ENCODE assay signal across 14 cellular contexts in the genomic region with DNA sequence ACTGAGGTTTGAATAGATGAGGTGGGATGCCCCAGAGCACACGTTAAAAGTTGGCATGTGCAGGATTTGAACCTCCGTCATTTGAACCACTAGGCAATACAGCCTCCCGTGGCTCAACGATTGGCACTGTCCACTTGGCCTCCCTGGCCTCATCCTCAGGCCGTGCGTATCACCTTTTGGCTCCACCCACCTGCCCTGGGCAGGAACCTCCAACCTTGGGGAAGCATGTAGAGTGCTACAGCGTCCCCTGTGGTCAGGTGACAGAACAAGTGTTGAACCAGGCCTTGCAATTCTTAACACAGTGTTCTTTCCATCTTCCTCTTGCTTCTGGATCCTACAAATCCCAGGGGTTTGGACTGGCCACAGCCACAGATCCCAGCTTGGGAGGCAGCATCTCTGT.
DNase-seq lines count a peak whose midpoint lies in the region; ATAC-seq, FAIRE-seq and TF ChIP-seq lines count a peak whose summit lies in the region.
"Had no signal": no experiment of that assay in that cellular context is flagged by ENCODE, and none has a peak within 500 bp of the region (broad histone marks: within the 10 kb centered on the region; RNA-seq: fewer than 3 reads in every experiment).

No MANE protein-coding gene starts in this region.

- 0% methylated on average over 7 of the region's 7 CpGs for WGBS in K562 (ENCODE audit: insufficient coverage, low coverage, missing lambda C conversion rate)
- no CpG with 5 or more reads among the region's 7 CpGs for WGBS in mesendoderm (ENCODE audit: extremely low coverage, insufficient coverage, low lambda C conversion rate)

- H2BK120ac ChIP-seq in mesendoderm (ENCODE audit: low read depth, low read length) = no peak overlapping the region

- TF ChIP-seq POLR2A in K562 (conservative IDR thresholded peaks at IDR 0.05) (no peak), uterus (IDR thresholded peaks at IDR 0.05) (no peak)

- H2BK15ac ChIP-seq in mesendoderm (replicated peaks; ENCODE audit: low read depth) = no peak overlapping the region

- TF ChIP-seq RAD21 in K562 (CRISPR knock-in tag; conservative IDR thresholded peaks at IDR 0.05 in 1 of 2, IDR thresholded peaks at IDR 0.05 in 1 of 2) = 0 out of 4 replicates have a peak, but pooled peaks of 1 of the 2 experiments have one; percentile 12

- no peak overlapping the region for H3K18ac ChIP-seq in mesendoderm (ENCODE audit: low read length)

- H4K8ac ChIP-seq in mesendoderm (ENCODE audit: low read depth, low read length) = no peak overlapping the region

- no peaks in the 10 kb centered on the region for H3K9me1 ChIP-seq in K562 (ENCODE audit: control insufficient read depth, insufficient read depth, low read length)

- FAIRE-seq in K562 (lab: Jason Lieb, UNC) = no peak

- no peaks in the 10 kb centered on the region for H3K79me1 ChIP-seq in mesendoderm (ENCODE audit: low read length)

- POLR2A ChIA-PET in K562 (lab: Yijun Ruan, JAX) = interaction anchor here (0.7 kb wide), 1 partner anchor 23 kb away, joined by 5 read pairs; no protein-coding TSS in a partner anchor

- no peak overlapping the region for H2AFZ ChIP-seq in K562 (ENCODE audit: low read depth, low read length)
- H2AFZ ChIP-seq: GM23248 had no signal

- H2AK5ac ChIP-seq in mesendoderm (ENCODE audit: low read length) = no peak overlapping the region

- no peak overlapping the region for H3K56ac ChIP-seq in mesendoderm (ENCODE audit: low read length)

- H3K27ac ChIP-seq in K562 (ENCODE audit: extremely low read depth, low read depth, low read length) (no peak overlapping the region), mesendoderm (ENCODE audit: low read depth, low read length) (no peak overlapping the region), uterus (no peak overlapping the region)
- H3K27ac ChIP-seq: GM23248 had no signal

- peak; percentile 75 for ATAC-seq in K562

- no peak overlapping the region for H3K23ac ChIP-seq in mesendoderm (ENCODE audit: low read length)

- peaks cover 12% of the 10 kb centered on the region; the same call in 1 of the 2 replicates for H4K20me1 ChIP-seq in K562 (replicated peaks; ENCODE audit: control insufficient read depth, insufficient read depth, low read length)

- intact Hi-C loops in K562 (cut with micrococcal nuclease) = no loop called here
- intact Hi-C loops in uterus (cut with DNase I; ENCODE audit: low total_unique reads) = no loop called here

- H3K79me2 ChIP-seq in K562 (ENCODE audit: control insufficient read depth, insufficient read depth, low read length) = no peaks in the 10 kb centered on the region
- no peaks in the 10 kb centered on the region for H3K79me2 ChIP-seq in mesendoderm (ENCODE audit: control insufficient read depth, insufficient read depth, low read length)

- H3K9me3 ChIP-seq in K562 (replicated peaks; ENCODE audit: control insufficient read depth, insufficient read depth, low read depth, low read length) (no peaks in the 10 kb centered on the region), uterus (no peaks in the 10 kb centered on the region), BE2C (no peaks in the 10 kb centered on the region)

- TF ChIP-seq CTCF in GM06990 (IDR thresholded peaks at IDR 0.05; ENCODE audit: insufficient read depth, low read length, poor library complexity, severe bottlenecking) (peak; percentile 4), K562 (IDR thresholded peaks at IDR 0.05 in 2 of 3, conservative IDR thresholded peaks at IDR 0.05 in 1 of 3; ENCODE audit: insufficient read depth in 2 of 3, low read depth in 1 of 3, low read length in 3 of 3) (peak; percentile 19 to 41 (median 40); a peak in 2 of 6 replicates), uterus (IDR thresholded peaks at IDR 0.05) (no peak), BE2C (IDR thresholded peaks at IDR 0.05; ENCODE audit: low read depth, low read length) (no peak)

- H4K5ac ChIP-seq in mesendoderm (ENCODE audit: low read length) = no peak overlapping the region

- in situ Hi-C loops in K562 (cut with MboI) = no loop called here

- no TSS peak for BruUV-seq in K562 (replicated peaks; lab: Mats Ljungman, UMichigan)

- H3K4me1 ChIP-seq in K562 (replicated peaks in 1 of 2; ENCODE audit: control insufficient read depth in 2 of 2, insufficient read depth in 2 of 2, low read length in 2 of 2) (no peaks in the 10 kb centered on the region; a peak in 1 of 5 replicates), mesendoderm (ENCODE audit: control insufficient read depth, low read depth, low read length) (no peaks in the 10 kb centered on the region), uterus (no peaks in the 10 kb centered on the region), BE2C (no peaks in the 10 kb centered on the region)

- H3K9ac ChIP-seq in K562 (ENCODE audit: insufficient read depth in 1 of 2, low read depth in 2 of 2, low read length in 2 of 2) (no peak overlapping the region), mesendoderm (ENCODE audit: low read length) (no peak overlapping the region)
- H3K9ac ChIP-seq: GM23248 had no signal

- H3K4ac ChIP-seq in mesendoderm (ENCODE audit: low read depth, low read length) = no peak overlapping the region

- H3K4me2 ChIP-seq in K562 (ENCODE audit: insufficient read depth, low read length) (no peak overlapping the region), mesendoderm (ENCODE audit: low read length) (no peak overlapping the region)

- CTCF ChIA-PET in K562 (lab: Yijun Ruan, JAX; ENCODE audit: low intra/inter-chr PET ratio) = no interaction called here

- H3K36me3 ChIP-seq in GM06990 (ENCODE audit: control insufficient read depth, insufficient read depth, low read length) (no peaks in the 10 kb centered on the region), H7 (replicated peaks; ENCODE audit: control insufficient read depth, insufficient read depth, low read length) (no peaks in the 10 kb centered on the region), K562 (ENCODE audit: control insufficient read depth, insufficient read depth, low read length) (no peaks in the 10 kb centered on the region), mesendoderm (ENCODE audit: control insufficient read depth, insufficient read depth, low read length) (no peaks in the 10 kb centered on the region), uterus (no peaks in the 10 kb centered on the region), BE2C (no peaks in the 10 kb centered on the region)

- no peaks in the 10 kb centered on the region for H3K27me3 ChIP-seq in GM06990 (replicated peaks; ENCODE audit: control insufficient read depth, insufficient read depth, low read length)
- H3K27me3 ChIP-seq in H7 (ENCODE audit: control insufficient read depth, insufficient read depth, low read length) = peaks cover 2% of the 10 kb centered on the region
- H3K27me3 ChIP-seq in K562 (ENCODE audit: control insufficient read depth in 2 of 2, insufficient read depth in 2 of 2, low read length in 2 of 2) = peaks cover 5 to 39% of the 10 kb centered on the region in 2 experiments; a peak in 4 of 5 replicates
- no peaks in the 10 kb centered on the region for H3K27me3 ChIP-seq in mesendoderm (ENCODE audit: insufficient read depth, low read length, poor library complexity)
- no peaks in the 10 kb centered on the region for H3K27me3 ChIP-seq in uterus
- no peaks in the 10 kb centered on the region for H3K27me3 ChIP-seq in BE2C

- H2BK5ac ChIP-seq in mesendoderm (ENCODE audit: low read length) = no peak overlapping the region

- H3K4me3 ChIP-seq in GM06990 (replicated peaks; ENCODE audit: low read depth, low read length) = no peak overlapping the region
- H3K4me3 ChIP-seq in H7 (ENCODE audit: insufficient read depth, low read depth, low read length) = no peak overlapping the region
- no peak overlapping the region for H3K4me3 ChIP-seq in K562
- no peak overlapping the region for H3K4me3 ChIP-seq in mesendoderm (ENCODE audit: low read length)
- no peak overlapping the region for H3K4me3 ChIP-seq in uterus
- no peak overlapping the region for H3K4me3 ChIP-seq in BE2C (ENCODE audit: low read depth, low read length)
- H3K4me3 ChIP-seq: GM23248 had no signal

- no peak for TF ChIP-seq EP300 in K562 (IDR thresholded peaks at IDR 0.05; ENCODE audit: low read length)

- DNase-seq in GM06990 (ENCODE audit: extremely low read depth, insufficient read length) (no peak), H7 (peak; percentile 90), K562 (ENCODE audit: extremely low read depth in 1 of 4, low spot score in 3 of 4) (peak in 3 of 4 experiments; percentile 32 to 39 (median 39)), mesendoderm (peak; percentile 64), uterus (no peak), BE2C (no peak), HuH-7.5 (ENCODE audit: low spot score) (no peak)
- DNase-seq: ACHN, GM23248, NCI-H1930, NCI-H2171 treated with DMSO at 0.1 percent for 48 hours, NCI-H510A, NCI-H82, SHP77 had no signal

TF ChIP-seq in K562, 482 proteins besides CTCF, POLR2A, EP300 and RAD21 (continues in another document):
- no peak for TF ChIP-seq DACH1 (IDR thresholded peaks at IDR 0.05; ENCODE audit: partially characterized antibody)
- TF ChIP-seq PYGO2 (tag; IDR thresholded peaks at IDR 0.05) = no peak
- no peak for TF ChIP-seq NR3C1 (CRISPR knock-in tag; IDR thresholded peaks at IDR 0.05)
- TF ChIP-seq, protein P1, sequence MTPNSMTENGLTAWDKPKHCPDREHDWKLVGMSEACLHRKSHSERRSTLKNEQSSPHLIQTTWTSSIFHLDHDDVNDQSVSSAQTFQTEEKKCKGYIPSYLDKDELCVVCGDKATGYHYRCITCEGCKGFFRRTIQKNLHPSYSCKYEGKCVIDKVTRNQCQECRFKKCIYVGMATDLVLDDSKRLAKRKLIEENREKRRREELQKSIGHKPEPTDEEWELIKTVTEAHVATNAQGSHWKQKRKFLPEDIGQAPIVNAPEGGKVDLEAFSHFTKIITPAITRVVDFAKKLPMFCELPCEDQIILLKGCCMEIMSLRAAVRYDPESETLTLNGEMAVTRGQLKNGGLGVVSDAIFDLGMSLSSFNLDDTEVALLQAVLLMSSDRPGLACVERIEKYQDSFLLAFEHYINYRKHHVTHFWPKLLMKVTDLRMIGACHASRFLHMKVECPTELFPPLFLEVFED (CRISPR knock-in tag; conservative IDR thresholded peaks at IDR 0.05) = no peak
- TF ChIP-seq, protein P2, sequence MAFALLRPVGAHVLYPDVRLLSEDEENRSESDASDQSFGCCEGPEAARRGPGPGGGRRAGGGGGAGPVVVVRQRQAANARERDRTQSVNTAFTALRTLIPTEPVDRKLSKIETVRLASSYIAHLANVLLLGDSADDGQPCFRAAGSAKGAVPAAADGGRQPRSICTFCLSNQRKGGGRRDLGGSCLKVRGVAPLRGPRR (CRISPR knock-in tag; IDR thresholded peaks at IDR 0.05) = no peak
- no peak for TF ChIP-seq ILK (tag; IDR thresholded peaks at IDR 0.05; ENCODE audit: borderline replicate concordance, low read depth)
- no peak for TF ChIP-seq EHMT2 (IDR thresholded peaks at IDR 0.05)
- TF ChIP-seq ZNF584 (CRISPR knock-in tag; IDR thresholded peaks at IDR 0.05; ENCODE audit: low read depth) = no peak
- TF ChIP-seq ZKSCAN1 (IDR thresholded peaks at IDR 0.05; ENCODE audit: low read depth, low read length) = no peak
- TF ChIP-seq NCOA1 (IDR thresholded peaks at IDR 0.05; ENCODE audit: low read depth) = no peak
- TF ChIP-seq MCM5 (IDR thresholded peaks at IDR 0.05; ENCODE audit: low read depth) = no peak

Comparison
In these comparisons a context has a peak if more than half of its experiments do, and no peak if none do; other contexts are left out.
1. DNase-seq: peak in H7 (single experiment), K562 (3 of 4) and mesendoderm (single experiment); none in GM06990 (single experiment), uterus (0 of 2), BE2C (single experiment) and HuH-7.5 (single experiment).
2. CTCF ChIP-seq: peak in GM06990 (single experiment) and K562 (3 of 3); none in uterus (0 of 4) and BE2C (single experiment).